ENCODE assay signal across 25 cellular contexts in genomic region chr15:81281176-81281735, GRCh38. TPM values are rescaled to one million over a fixed set of nuclear protein-coding genes. Genes with fewer than 3 reads are reported as not detected.
DNase-seq lines count a peak whose midpoint lies in the region; ATAC-seq and TF ChIP-seq lines count a peak whose summit lies in the region.
"Had no signal": no experiment of that assay in that cellular context is flagged by ENCODE, and none has a peak within 500 bp of the region (broad histone marks: within the 10 kb centered on the region; RNA-seq: fewer than 3 reads in every experiment).

No MANE protein-coding gene starts in this region.

- H3K27ac Mint-ChIP-seq in CD8-positive, alpha-beta T cell = peak overlapping the region; percentile 37
- peak overlapping the region; percentile 32 for H3K27ac Mint-ChIP-seq in neural crest cell (ENCODE audit: unreplicated experiment)
- H3K27ac Mint-ChIP-seq: stimulated activated naive CD8-positive, alpha-beta T cell treated with anti-CD3 and anti-CD28 coated beads, Interleukin-15, Interleukin-2, amounts not matched to agents 100 ng/mL and 50 ng/mL, for 24 hours had no signal

- H3K27ac ChIP-seq in CD8-positive, alpha-beta T cell (ENCODE audit: low read depth, low read length) = no peak overlapping the region
- H3K27ac ChIP-seq in epithelial cell of prostate = peak overlapping the region; percentile 21
- H3K27ac ChIP-seq: brain microvascular endothelial cell, parathyroid adenoma, SK-N-MC, thoracic aorta, vagina had no signal

- no peaks in the 10 kb centered on the region for H3K36me3 ChIP-seq in CD8-positive, alpha-beta T cell (ENCODE audit: insufficient read depth, low read length)
- H3K36me3 ChIP-seq: brain microvascular endothelial cell, thoracic aorta, vagina had no signal

- peaks cover 62% of the 10 kb centered on the region for H3K4me1 ChIP-seq in CD8-positive, alpha-beta T cell (ENCODE audit: insufficient read depth, low read length)

- no peak for ATAC-seq in CD8-positive, alpha-beta T cell
- no peak for ATAC-seq in HG02571 (IDR thresholded peaks at IDR 0.05; ENCODE audit: unreplicated experiment)
- ATAC-seq: GM12878 had no signal

- DNase-seq in activated CD8-positive, alpha-beta memory T cell treated with anti-CD3 and anti-CD28 coated beads, Interleukin-2, amount 50 U/mL, for 48 hours = peak; percentile 35
- DNase-seq in activated CD8-positive, alpha-beta memory T cell treated with anti-CD3 and anti-CD28 coated beads for 24 hours = no peak
- DNase-seq in CD8-positive, alpha-beta T cell = no peak
- no peak for DNase-seq in epithelial cell of prostate (ENCODE audit: low read depth, low spot score)
- DNase-seq in neural crest cell (ENCODE audit: low read depth, low spot score) = no peak
- no peak for DNase-seq in NCI-H2227 treated with DMSO at 0.1 percent for 48 hours (lab: John Stamatoyannopoulos, UW)
- no peak for DNase-seq in HuH-7 (ENCODE audit: low spot score)
- DNase-seq: activated CD4-positive, CD25-positive, alpha-beta regulatory T cell; amniotic stem cell; brain microvascular endothelial cell; hypothalamus; mammary epithelial cell; MM.1S; NCI-H1417 treated with DMSO at 0.1 percent for 48 hours; NCI-H2029 treated with DMSO at 0.1 percent for 48 hours; NCI-H526; OCI-M1 had no signal

- peaks cover 75% of the 10 kb centered on the region for H3K4me1 Mint-ChIP-seq in CD8-positive, alpha-beta T cell (ENCODE audit: low read depth)
- H3K4me1 Mint-ChIP-seq in neural crest cell = no peaks in the 10 kb centered on the region

- CTCF ChIA-PET in CD8-positive, alpha-beta T cell (lab: Charles Lee) = interaction anchor here (1.5 to 22.1 kb wide), 5 partner anchors 16 to 129 kb away, joined by 3 to 498 read pairs (median 124); partner anchors contain the start of gene STARD5

- no peaks in the 10 kb centered on the region for H3K27me3 ChIP-seq in CD8-positive, alpha-beta T cell (ENCODE audit: insufficient read depth, low read length)
- H3K27me3 ChIP-seq: brain microvascular endothelial cell, vagina had no signal

- H3K4me3 Mint-ChIP-seq in CD8-positive, alpha-beta T cell = no peak overlapping the region
- no peak overlapping the region for H3K4me3 Mint-ChIP-seq in neural crest cell
- H3K4me3 Mint-ChIP-seq: stimulated activated naive CD8-positive, alpha-beta T cell treated with anti-CD3 and anti-CD28 coated beads, Interleukin-15, Interleukin-2, amounts not matched to agents 100 ng/mL and 50 ng/mL, for 24 hours had no signal

- H3K36me3 Mint-ChIP-seq in CD8-positive, alpha-beta T cell = peaks cover 9% of the 10 kb centered on the region
- H3K36me3 Mint-ChIP-seq in neural crest cell (ENCODE audit: low read depth) = peaks cover 12% of the 10 kb centered on the region

- peaks cover 8% of the 10 kb centered on the region for H3K9me3 Mint-ChIP-seq in CD8-positive, alpha-beta T cell
- peaks cover 12% of the 10 kb centered on the region for H3K9me3 Mint-ChIP-seq in neural crest cell

- POLR2A ChIA-PET in CD8-positive, alpha-beta T cell (lab: Charles Lee) = interaction anchor here (1.3 to 3.8 kb wide), 4 partner anchors 9 to 28 kb away, joined by 4 to 24 read pairs (median 8); no protein-coding TSS in a partner anchor

- H3K27me3 Mint-ChIP-seq in CD8-positive, alpha-beta T cell (ENCODE audit: low read depth) = no peaks in the 10 kb centered on the region
- no peaks in the 10 kb centered on the region for H3K27me3 Mint-ChIP-seq in neural crest cell (ENCODE audit: low read depth)
- H3K27me3 Mint-ChIP-seq: stimulated activated naive CD8-positive, alpha-beta T cell treated with anti-CD3 and anti-CD28 coated beads, Interleukin-15, Interleukin-2, amounts not matched to agents 100 ng/mL and 50 ng/mL, for 24 hours had no signal

- no peak overlapping the region for H3K4me3 ChIP-seq in CD8-positive, alpha-beta T cell (ENCODE audit: low read depth, low read length)
- H3K4me3 ChIP-seq: GM12878, SK-N-MC, skin epidermis, thoracic aorta, vagina had no signal

- no peak for TF ChIP-seq CTCF in CD8-positive, alpha-beta T cell (IDR thresholded peaks at IDR 0.05)
- TF ChIP-seq CTCF in neural crest cell (conservative IDR thresholded peaks at IDR 0.05) = no peak

- intact Hi-C loops in CD8-positive, alpha-beta T cell (cut with DNase I, micrococcal nuclease) = no loop called here

- H3K9me3 ChIP-seq in CD8-positive, alpha-beta T cell (ENCODE audit: low read length) = no peaks in the 10 kb centered on the region
- H3K9me3 ChIP-seq: vagina had no signal

RNA-seq across cellular contexts. Expression of gene STARD5, which starts 42.7 kb away (rescaled TPM):
- 10 to 100 TPM; 13.6 to 14.3 TPM for total RNA-seq in CD8-positive, alpha-beta T cell
- 2.4 and 2.7 TPM in 2 replicates for total RNA-seq in neural crest cell
